In the genomic region with DNA sequence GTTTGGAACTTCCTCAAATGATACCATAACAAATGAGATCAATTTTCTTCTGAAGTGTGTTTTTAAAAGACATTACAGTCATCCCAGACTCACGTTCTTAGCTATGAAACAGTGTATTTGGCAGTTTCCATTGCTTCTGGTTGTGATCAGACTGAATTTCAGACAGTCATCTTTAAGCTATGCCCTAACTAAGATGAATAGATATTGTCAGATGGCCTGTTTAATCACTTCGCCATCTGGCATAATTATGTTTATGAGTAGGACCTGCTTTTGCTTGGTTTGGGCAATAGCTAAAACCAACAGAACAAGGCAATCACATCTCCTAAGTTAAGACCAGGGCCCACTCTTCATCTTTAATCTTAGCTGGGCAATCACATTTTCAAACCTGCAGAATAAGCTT, we compare ENCODE assay signal across 29 cellular contexts.
DNase-seq lines count a peak whose midpoint lies in the region; ATAC-seq and TF ChIP-seq lines count a peak whose summit lies in the region.
"Had no signal": no experiment of that assay in that cellular context is flagged by ENCODE, and none has a peak within 500 bp of the region (broad histone marks: within the 10 kb centered on the region; RNA-seq: fewer than 3 reads in every experiment).

No MANE protein-coding gene starts in this region.

- H3K36me3 ChIP-seq in RWPE2 (ENCODE audit: low read depth) (no peaks in the 10 kb centered on the region), neutrophil (no peaks in the 10 kb centered on the region)
- H3K36me3 ChIP-seq: BLaER1 treated with 17β-estradiol and CSF1 and Interleukin-3, amounts not matched to agents 10 nM and 100 nM; colonic mucosa; heart right ventricle; ovary; SJSA1; stomach; tibial nerve had no signal

- H3K9me3 ChIP-seq in RWPE2 (ENCODE audit: severe bottlenecking): no peaks in the 10 kb centered on the region
- no peaks in the 10 kb centered on the region for H3K9me3 ChIP-seq in neutrophil
- H3K9me3 ChIP-seq: BLaER1 treated with 17β-estradiol and CSF1 and Interleukin-3, amounts not matched to agents 10 nM and 100 nM; colonic mucosa; mucosa of descending colon; ovary; SJSA1; stomach had no signal

- no peaks in the 10 kb centered on the region for H3K4me1 ChIP-seq in RWPE2 (ENCODE audit: insufficient read depth, poor library complexity, severe bottlenecking)
- H3K4me1 ChIP-seq in neutrophil (ENCODE audit: control insufficient read depth in 1 of 2, insufficient read depth in 1 of 2, low read depth in 1 of 2, low read length in 1 of 2): peaks cover 32 to 34% of the 10 kb centered on the region in 2 experiments
- H3K4me1 ChIP-seq: colonic mucosa, SJSA1, tibial nerve had no signal

- H3K27me3 ChIP-seq in RWPE2 (ENCODE audit: insufficient read depth, poor library complexity, severe bottlenecking) (no peaks in the 10 kb centered on the region), neutrophil (no peaks in the 10 kb centered on the region)
- H3K27me3 ChIP-seq: BLaER1 treated with 17β-estradiol and CSF1 and Interleukin-3, amounts not matched to agents 10 nM and 100 nM; colonic mucosa; heart right ventricle; ovary; SJSA1; stomach; tibial nerve had no signal

- no peak overlapping the region for H3K27ac ChIP-seq in RWPE2 (ENCODE audit: poor library complexity, severe bottlenecking)
- peak overlapping the region; percentile 87 for H3K27ac ChIP-seq in neutrophil
- H3K27ac ChIP-seq: BLaER1 treated with 17β-estradiol and CSF1 and Interleukin-3, amounts not matched to agents 10 nM and 100 nM; colonic mucosa; heart right ventricle; ovary; SJSA1; stomach; tibial nerve had no signal

- in situ Hi-C loops in G401 (cut with HindIII; ENCODE audit: low sequenced_read_pairs): no loop called here

- ATAC-seq in RWPE2 (ENCODE audit: low read depth): peak; percentile 80
- ATAC-seq in HG02610 (IDR thresholded peaks at IDR 0.05; ENCODE audit: unreplicated experiment): no peak
- ATAC-seq in HG02884 (IDR thresholded peaks at IDR 0.05; ENCODE audit: unreplicated experiment): no peak
- ATAC-seq: activated T-helper 17 cell treated with anti-CD3 and anti-CD28 coated beads, Interleukin-2, amount 50 U/mL, for 72 hours; GM12878; heart right ventricle; mucosa of descending colon; natural killer cell treated with Interleukin-12 subunit alpha and Interleukin-12 subunit beta and Interleukin-15 and Interleukin-18, amount 100 ng/mL, for 72 hours had no signal

- H3K4me3 ChIP-seq in RWPE2 (ENCODE audit: severe bottlenecking) (no peak overlapping the region), neutrophil (ENCODE audit: low read depth in 1 of 2, low read length in 1 of 2) (peak overlapping the region in 1 of 2 experiments; percentile 54)
- H3K4me3 ChIP-seq: BLaER1 treated with 17β-estradiol and CSF1 and Interleukin-3, amounts not matched to agents 10 nM and 100 nM; colonic mucosa; GM12878; heart right ventricle; lung; mucosa of descending colon; ovary; SJSA1; smooth muscle cell; stomach; tibial nerve had no signal

- TF ChIP-seq CTCF in RWPE2 (IDR thresholded peaks at IDR 0.05; ENCODE audit: poor library complexity, severe bottlenecking): no peak
- no peak for TF ChIP-seq CTCF in neutrophil (IDR thresholded peaks at IDR 0.05)

- DNase-seq in G401 (ENCODE audit: low spot score) (peak; percentile 65), NCI-H2196 (lab: John Stamatoyannopoulos, UW; ENCODE audit: unreplicated experiment) (peak; percentile 5), RWPE2 (ENCODE audit: low spot score) (no peak)
- no peak for DNase-seq in effector CD8-positive, alpha-beta T cell (lab: John Stamatoyannopoulos, UW)
- DNase-seq: activated CD4-positive, alpha-beta T cell treated with anti-CD3 and anti-CD28 coated beads, Interleukin-2, amount 50 U/mL, for 48 hours; activated CD8-positive, alpha-beta memory T cell treated with anti-CD3 and anti-CD28 coated beads, Interleukin-2, amount 50 U/mL, for 4 hours; activated naive CD4-positive, alpha-beta T cell treated with anti-CD3 and anti-CD28 coated beads, Interleukin-2, amount 50 U/mL, for 16 hours; amygdala; colonic mucosa; effector memory CD4-positive, alpha-beta T cell; foreskin melanocyte; heart right ventricle; Karpas-422; mucosa of descending colon; NCI-H345; ovary; stimulated activated CD4-positive, alpha-beta T cell treated with anti-CD3 and anti-CD28 coated beads, Interleukin-2, amount 100 ng/mL, for 24 hours; stomach had no signal

Comparison
In these comparisons a context has a peak if more than half of its experiments do, and no peak if none do; other contexts are left out.
1. DNase-seq: peak in G401 (single experiment) and NCI-H2196 (single experiment); none in RWPE2 (single experiment) and effector CD8-positive, alpha-beta T cell (single experiment).